In the genomic region with DNA sequence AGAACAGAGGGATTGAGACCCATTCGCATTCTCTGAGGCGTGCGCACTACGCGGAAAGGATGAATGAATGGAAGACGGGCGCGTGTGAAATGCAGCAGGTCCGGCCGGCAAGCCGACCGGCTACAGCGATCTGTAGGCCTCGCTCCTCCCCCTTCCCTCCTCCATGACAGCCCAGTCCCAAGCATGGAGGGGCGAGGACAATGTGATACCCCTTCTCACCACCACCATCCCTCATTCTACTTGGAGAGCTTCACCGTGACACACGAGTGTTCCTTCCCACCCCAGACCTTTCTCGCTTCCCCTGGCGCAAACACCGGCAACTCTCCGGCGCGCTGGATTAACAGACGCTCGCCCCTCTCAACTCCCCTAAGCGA, we compare ENCODE assay signal across 8 cellular contexts. TPM values are rescaled to one million over a fixed set of nuclear protein-coding genes. Genes with fewer than 3 reads are reported as not detected.
DNase-seq lines count a peak whose midpoint lies in the region; ATAC-seq, FAIRE-seq and TF ChIP-seq lines count a peak whose summit lies in the region.

No MANE protein-coding gene starts in this region.

- TF ChIP-seq CTCF in GM10266 (IDR thresholded peaks at IDR 0.05; ENCODE audit: control insufficient read depth, insufficient read depth, low read depth, missing control alignments) (no peak), HCT116 (IDR thresholded peaks at IDR 0.05 in 2 of 3, conservative IDR thresholded peaks at IDR 0.05 in 1 of 3; ENCODE audit: borderline replicate concordance in 1 of 3, insufficient read depth in 1 of 3, low read depth in 2 of 3, low read length in 2 of 3) (no peak), astrocyte (IDR thresholded peaks at IDR 0.05; ENCODE audit: insufficient read depth, low read depth, low read length) (no peak), D721Med (IDR thresholded peaks at IDR 0.05; ENCODE audit: insufficient read depth, missing control alignments) (no peak)

- peak overlapping the region; percentile 98 for H3K9ac ChIP-seq in HCT116 (ENCODE audit: low read length)
- peak overlapping the region; percentile 97 for H3K9ac ChIP-seq in astrocyte (ENCODE audit: low read length)

- H3K27ac Mint-ChIP-seq in T-helper 17 cell, result peak overlapping the region; percentile 95
- H3K27ac Mint-ChIP-seq in astrocyte (ENCODE audit: unreplicated experiment), result peak overlapping the region; percentile 91

- peaks cover 57% of the 10 kb centered on the region for H3K79me2 ChIP-seq in HCT116 (ENCODE audit: insufficient read depth, low read length)
- H3K79me2 ChIP-seq in astrocyte (ENCODE audit: insufficient read depth, low read length), result peaks cover 58% of the 10 kb centered on the region

- H2AFZ ChIP-seq in HCT116 (ENCODE audit: low read depth, low read length, poor library complexity, severe bottlenecking) (no peak overlapping the region), astrocyte (ENCODE audit: low read depth, low read length) (peak overlapping the region; percentile 86)

- H3K9me3 Mint-ChIP-seq in astrocyte (ENCODE audit: unreplicated experiment), result peaks cover 3% of the 10 kb centered on the region

- peak overlapping the region; percentile 99 for H3K4me3 Mint-ChIP-seq in T-helper 17 cell
- peak overlapping the region; percentile 97 for H3K4me3 Mint-ChIP-seq in astrocyte (ENCODE audit: unreplicated experiment)

- H3K4me2 ChIP-seq in HCT116 (ENCODE audit: low read length), result peak overlapping the region; percentile 97
- H3K4me2 ChIP-seq in astrocyte (ENCODE audit: low read length), result peak overlapping the region; percentile 92

- DNase-seq in GM10266 (ENCODE audit: extremely low spot score) (peak; percentile 66), HCT116 (ENCODE audit: low read depth, low spot score) (peak; percentile 64), NAMALWA (ENCODE audit: low spot score) (peak; percentile 91), T-helper 17 cell (peak; percentile 24 to 57 (median 48)), astrocyte (ENCODE audit: low read depth) (peak; percentile 74), hippocampal formation (lab: John Stamatoyannopoulos, UW) (peak; percentile 45 to 61), sciatic nerve (ENCODE audit: low spot score) (peak; percentile 79), D721Med (ENCODE audit: insufficient read length, low spot score) (no peak)

- intact Hi-C loops in HCT116 (cut with micrococcal nuclease) (loop anchor here (2.0 to 10.0 kb wide), 3 partner anchors 271 to 667 kb away; partner anchors contain the start of genes RAP1GDS1 and TSPAN5), sciatic nerve (cut with DNase I) (no loop called here)

- H3K27ac ChIP-seq in HCT116 (ENCODE audit: low read depth, low read length), result peak overlapping the region; percentile 95
- peak overlapping the region; percentile 99 for H3K27ac ChIP-seq in astrocyte (ENCODE audit: low read depth, low read length)

- H3K9me3 ChIP-seq in HCT116 (ENCODE audit: control insufficient read depth in 1 of 2, insufficient read depth in 1 of 2, low read depth in 1 of 2, low read length in 2 of 2), result no peaks in the 10 kb centered on the region
- H3K9me3 ChIP-seq in T-helper 17 cell (ENCODE audit: control insufficient read depth, low read length, poor library complexity, severe bottlenecking), result no peaks in the 10 kb centered on the region
- H3K9me3 ChIP-seq in astrocyte (ENCODE audit: insufficient read depth, low read depth, low read length), result no peaks in the 10 kb centered on the region

- peaks cover 7 to 8% of the 10 kb centered on the region in 2 experiments; a peak in 3 of 4 replicates for H3K36me3 ChIP-seq in HCT116 (ENCODE audit: control insufficient read depth in 1 of 2, insufficient read depth in 2 of 2, low read length in 2 of 2)
- H3K36me3 ChIP-seq in astrocyte (ENCODE audit: insufficient read depth, low read length), result peaks cover 7% of the 10 kb centered on the region

- peak; percentile 40 for TF ChIP-seq POLR2A in HCT116 (IDR thresholded peaks at IDR 0.05; ENCODE audit: borderline replicate concordance, extremely low read depth, insufficient read depth, insufficient read length)

- RAD21 ChIA-PET in HCT116 (lab: Charles Lee; ENCODE audit: low non-redundant PET in 1 of 2, low total read pairs in 2 of 2, uncharacterized antibody in 2 of 2, unreplicated experiment in 2 of 2), result no interaction called here

- H3K36me3 Mint-ChIP-seq in T-helper 17 cell (ENCODE audit: low read depth), result no peaks in the 10 kb centered on the region
- peaks cover 6% of the 10 kb centered on the region for H3K36me3 Mint-ChIP-seq in astrocyte (ENCODE audit: low read depth, unreplicated experiment)

- H3K27me3 Mint-ChIP-seq in T-helper 17 cell (no peaks in the 10 kb centered on the region), astrocyte (ENCODE audit: low read depth, unreplicated experiment) (no peaks in the 10 kb centered on the region)

- POLR2A ChIA-PET in HCT116 (lab: Charles Lee), result interaction anchor here (1.0 to 3.1 kb wide), 3 partner anchors 10 to 67 kb away, joined by 3 to 13 read pairs (median 5); partner anchors contain the start of gene METAP1

- BruUV-seq in HCT116 (replicated peaks; lab: Mats Ljungman, UMichigan), result no TSS peak

- H3K4me1 ChIP-seq in HCT116 (ENCODE audit: control insufficient read depth in 1 of 2, insufficient read depth in 2 of 2, low read length in 2 of 2) (peaks cover 14 to 29% of the 10 kb centered on the region in 2 experiments), astrocyte (ENCODE audit: insufficient read depth, low read length) (peaks cover 7% of the 10 kb centered on the region)

- H3K4me1 Mint-ChIP-seq in T-helper 17 cell (peaks cover 26% of the 10 kb centered on the region), astrocyte (ENCODE audit: low read depth, unreplicated experiment) (peaks cover 20% of the 10 kb centered on the region)

- ATAC-seq in HCT116, result peak; percentile 64
- ATAC-seq in T-helper 17 cell, result peak; percentile 35
- ATAC-seq in sciatic nerve, result peak; percentile 78

- H4K20me1 ChIP-seq in HCT116 (ENCODE audit: insufficient read depth) (peaks cover 18% of the 10 kb centered on the region; the same call in 1 of the 2 replicates), astrocyte (ENCODE audit: insufficient read depth, low read length) (peaks cover 44% of the 10 kb centered on the region)

- peak overlapping the region; percentile 90 to 93 for H3K4me3 ChIP-seq in HCT116 (replicated peaks in 1 of 2; ENCODE audit: low read depth in 1 of 2, low read length in 2 of 2)
- H3K4me3 ChIP-seq in astrocyte (ENCODE audit: insufficient read depth, low read depth, low read length), result peak overlapping the region; percentile 86

- CTCF ChIA-PET in HCT116 (lab: Charles Lee), result interaction anchor here (0.6 to 1.2 kb wide), 3 partner anchors 67 to 132 kb away, joined by 3 to 4 read pairs (median 3); partner anchors contain the start of gene METAP1

- TF ChIP-seq RAD21 in HCT116 (IDR thresholded peaks at IDR 0.05; ENCODE audit: low read depth), result no peak

- H3K27me3 ChIP-seq in HCT116 (ENCODE audit: insufficient read depth, low read length) (no peaks in the 10 kb centered on the region), astrocyte (ENCODE audit: insufficient read depth, low read length) (no peaks in the 10 kb centered on the region)

- FAIRE-seq in astrocyte (lab: Jason Lieb, UNC) (no peak), D721Med (lab: Jason Lieb, UNC) (no peak)

- no peaks in the 10 kb centered on the region for H3K9me2 ChIP-seq in HCT116 (ENCODE audit: insufficient read depth)

TF ChIP-seq in HCT116, 20 proteins besides CTCF, POLR2A, EP300 and RAD21 (continues in another document):
- TF ChIP-seq ELF1 (IDR thresholded peaks at IDR 0.05; ENCODE audit: borderline replicate concordance, low read depth) (no peak), SRF (IDR thresholded peaks at IDR 0.05; ENCODE audit: low read depth) (no peak), SIN3A (IDR thresholded peaks at IDR 0.05; ENCODE audit: low read depth) (peak; percentile 94), EZH2phosphoT487 (IDR thresholded peaks at IDR 0.05; ENCODE audit: borderline replicate concordance) (no peak), SP1 (IDR thresholded peaks at IDR 0.05; ENCODE audit: low read depth) (no peak), EGR1 (IDR thresholded peaks at IDR 0.05; ENCODE audit: low read depth) (no peak), TCF7L2 (IDR thresholded peaks at IDR 0.05; ENCODE audit: borderline replicate concordance, extremely low read depth, insufficient read depth, insufficient read length) (peak; percentile 38), ZFX (IDR thresholded peaks at IDR 0.05) (peak; percentile 59; the same call in 1 of the 2 replicates), POLR2AphosphoS5 (IDR thresholded peaks at IDR 0.05; ENCODE audit: low read depth, low read length) (peak; percentile 41; the same call in 1 of the 2 replicates), CBX3 (IDR thresholded peaks at IDR 0.05; ENCODE audit: low read depth) (no peak), FOSL1 (IDR thresholded peaks at IDR 0.05; ENCODE audit: low read depth) (no peak), EZH2 (IDR thresholded peaks at IDR 0.05) (no peak), CEBPB (IDR thresholded peaks at IDR 0.05; ENCODE audit: low read depth) (no peak), MAX (IDR thresholded peaks at IDR 0.05) (peak; percentile 83)
- TF ChIP-seq, protein P1, sequence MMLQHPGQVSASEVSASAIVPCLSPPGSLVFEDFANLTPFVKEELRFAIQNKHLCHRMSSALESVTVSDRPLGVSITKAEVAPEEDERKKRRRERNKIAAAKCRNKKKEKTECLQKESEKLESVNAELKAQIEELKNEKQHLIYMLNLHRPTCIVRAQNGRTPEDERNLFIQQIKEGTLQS (IDR thresholded peaks at IDR 0.05), result no peak
- TF ChIP-seq, protein P2, sequence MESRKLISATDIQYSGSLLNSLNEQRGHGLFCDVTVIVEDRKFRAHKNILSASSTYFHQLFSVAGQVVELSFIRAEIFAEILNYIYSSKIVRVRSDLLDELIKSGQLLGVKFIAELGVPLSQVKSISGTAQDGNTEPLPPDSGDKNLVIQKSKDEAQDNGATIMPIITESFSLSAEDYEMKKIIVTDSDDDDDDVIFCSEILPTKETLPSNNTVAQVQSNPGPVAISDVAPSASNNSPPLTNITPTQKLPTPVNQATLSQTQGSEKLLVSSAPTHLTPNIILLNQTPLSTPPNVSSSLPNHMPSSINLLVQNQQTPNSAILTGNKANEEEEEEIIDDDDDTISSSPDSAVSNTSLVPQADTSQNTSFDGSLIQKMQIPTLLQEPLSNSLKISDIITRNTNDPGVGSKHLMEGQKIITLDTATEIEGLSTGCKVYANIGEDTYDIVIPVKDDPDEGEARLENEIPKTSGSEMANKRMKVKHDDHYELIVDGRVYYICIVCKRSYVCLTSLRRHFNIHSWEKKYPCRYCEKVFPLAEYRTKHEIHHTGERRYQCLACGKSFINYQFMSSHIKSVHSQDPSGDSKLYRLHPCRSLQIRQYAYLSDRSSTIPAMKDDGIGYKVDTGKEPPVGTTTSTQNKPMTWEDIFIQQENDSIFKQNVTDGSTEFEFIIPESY (IDR thresholded peaks at IDR 0.05; ENCODE audit: extremely low read depth, insufficient replicate concordance, low read length), result no peak

RNA-seq across cellular contexts. Expression of gene EIF4E, which starts 0.8 kb away (rescaled TPM):
- total RNA-seq in HCT116 (2021; ENCODE audit: unreplicated experiment) (148 TPM), T-helper 17 cell (10 to 100 TPM; 50.5 to 51.1 TPM), astrocyte (103 and 110 TPM in 2 replicates), sciatic nerve (54.5 TPM)
- 77.3 and 92.8 TPM in 2 replicates for polyA plus RNA-seq in HCT116 (2012)
